In the genomic region with DNA sequence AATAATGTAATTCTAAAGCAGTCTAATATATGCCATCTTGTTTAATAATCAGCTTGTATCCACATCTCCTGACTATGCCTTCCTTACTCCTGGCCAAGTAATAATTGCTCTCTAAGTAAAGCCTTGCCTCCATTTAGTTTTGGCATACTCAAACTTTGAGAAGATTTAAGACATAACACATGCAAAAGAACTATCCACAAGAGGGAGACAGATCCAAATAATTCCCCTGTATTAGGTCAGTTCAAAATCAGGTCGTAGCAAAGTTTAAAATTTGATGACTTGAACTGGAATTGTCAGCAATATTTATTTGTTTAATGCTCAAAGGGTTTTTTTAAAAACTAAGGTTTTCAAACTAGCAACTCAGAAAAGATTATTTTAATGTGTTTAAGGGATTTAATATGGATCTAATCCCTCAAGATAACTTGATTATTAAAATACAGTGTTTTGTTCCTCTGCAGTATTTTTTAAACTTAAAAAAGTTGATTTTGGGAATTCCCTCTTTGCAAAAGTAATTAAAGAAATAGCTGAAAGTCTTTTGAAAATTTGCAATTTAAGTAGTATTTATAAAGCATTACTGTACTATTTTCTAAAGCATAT, we compare ENCODE assay signal across 8 cellular contexts.
A peak's percentile ranks its signal among the peaks of the same experiment; 100 is the strongest.
DNase-seq lines count a peak whose midpoint lies in the region; TF ChIP-seq lines count a peak whose summit lies in the region.

No MANE protein-coding gene starts in this region.

- H3K4me3 ChIP-seq in smooth muscle cell (peak overlapping the region; percentile 31), thyroid gland (replicated peaks in 1 of 3) (no peak overlapping the region)

- H3K4me1 ChIP-seq in smooth muscle cell (ENCODE audit: low read depth) (no peaks in the 10 kb centered on the region), thyroid gland (no peaks in the 10 kb centered on the region)

- peak overlapping the region; percentile 77 for H3K4me2 ChIP-seq in smooth muscle cell

- TF ChIP-seq POLR2A in thyroid gland (IDR thresholded peaks at IDR 0.05), result no peak

- H4K20me1 ChIP-seq in smooth muscle cell (ENCODE audit: low read depth), result no peaks in the 10 kb centered on the region

- in situ Hi-C loops in GM13976 (cut with MboI; ENCODE audit: low sequenced_read_pairs, unreplicated experiment), result no loop called here

- H3K27me3 ChIP-seq in smooth muscle cell (ENCODE audit: low read depth), result no peaks in the 10 kb centered on the region
- H3K27me3 ChIP-seq in thyroid gland, result no peaks in the 10 kb centered on the region

- H3K36me3 ChIP-seq in smooth muscle cell (ENCODE audit: low read depth) (no peaks in the 10 kb centered on the region), thyroid gland (no peaks in the 10 kb centered on the region)

- H3K79me2 ChIP-seq in smooth muscle cell (ENCODE audit: low read depth), result no peaks in the 10 kb centered on the region

- intact Hi-C loops in thyroid gland (cut with DNase I), result no loop called here

- TF ChIP-seq CTCF in GM13976 (IDR thresholded peaks at IDR 0.05; ENCODE audit: borderline replicate concordance, control extremely low read depth, extremely low read depth, insufficient read depth, missing control alignments) (peak; percentile 5), smooth muscle cell (IDR thresholded peaks at IDR 0.05; ENCODE audit: borderline replicate concordance, insufficient read depth, poor library complexity, severe bottlenecking) (peak; percentile 77), thyroid gland (IDR thresholded peaks at IDR 0.05) (peak in 3 of 6 experiments; percentile 35 to 48 (median 42))

- 8% methylated on average over 1 of the region's 1 CpG for WGBS in smooth muscle cell (ENCODE audit: low lambda C conversion rate)
- WGBS in thyroid gland, 2 donors, result 23% methylated on average over 1 of the region's 1 CpG

- H3K9me3 ChIP-seq in smooth muscle cell (replicated peaks; ENCODE audit: low read depth), result no peaks in the 10 kb centered on the region
- H3K9me3 ChIP-seq in thyroid gland, result no peaks in the 10 kb centered on the region

- peak; percentile 49 for DNase-seq in A172 (ENCODE audit: low spot score)
- no peak for DNase-seq in GM13976 (ENCODE audit: low spot score)
- DNase-seq in RPMI7951 (ENCODE audit: low read depth), result peak; percentile 57
- DNase-seq in fibroblast of the conjunctiva (ENCODE audit: low read depth), result peak; percentile 68
- DNase-seq in smooth muscle cell (lab: John Stamatoyannopoulos, UW; ENCODE audit: unreplicated experiment), result no peak
- DNase-seq in stimulated activated CD4-positive, alpha-beta T cell treated with anti-CD3 and anti-CD28 coated beads, Interleukin-4, amount 100 ng/mL, for 1 hour, result no peak
- DNase-seq in 8988T, result no peak
- DNase-seq in thyroid gland, result no peak

- H3K27ac ChIP-seq in smooth muscle cell (ENCODE audit: low read depth) (peak overlapping the region; percentile 37), thyroid gland (no peak overlapping the region)

- H3F3A ChIP-seq in smooth muscle cell (ENCODE audit: low read depth), result no peaks in the 10 kb centered on the region

- no peak overlapping the region for H3K9ac ChIP-seq in smooth muscle cell (ENCODE audit: low read depth)

- H2AFZ ChIP-seq in smooth muscle cell (ENCODE audit: low read depth), result peak overlapping the region; percentile 82

Comparison
In these comparisons a context has a peak if more than half of its experiments do, and no peak if none do; other contexts are left out.
1. DNase-seq: peak in A172 (single experiment), RPMI7951 (single experiment) and fibroblast of the conjunctiva (single experiment); none in GM13976 (single experiment), smooth muscle cell (single experiment), stimulated activated CD4-positive, alpha-beta T cell treated with anti-CD3 and anti-CD28 coated beads, Interleukin-4, amount 100 ng/mL, for 1 hour (single experiment), 8988T (single experiment) and thyroid gland (0 of 2).